1 cellular context compared by ENCODE assay signal in the genomic region with DNA sequence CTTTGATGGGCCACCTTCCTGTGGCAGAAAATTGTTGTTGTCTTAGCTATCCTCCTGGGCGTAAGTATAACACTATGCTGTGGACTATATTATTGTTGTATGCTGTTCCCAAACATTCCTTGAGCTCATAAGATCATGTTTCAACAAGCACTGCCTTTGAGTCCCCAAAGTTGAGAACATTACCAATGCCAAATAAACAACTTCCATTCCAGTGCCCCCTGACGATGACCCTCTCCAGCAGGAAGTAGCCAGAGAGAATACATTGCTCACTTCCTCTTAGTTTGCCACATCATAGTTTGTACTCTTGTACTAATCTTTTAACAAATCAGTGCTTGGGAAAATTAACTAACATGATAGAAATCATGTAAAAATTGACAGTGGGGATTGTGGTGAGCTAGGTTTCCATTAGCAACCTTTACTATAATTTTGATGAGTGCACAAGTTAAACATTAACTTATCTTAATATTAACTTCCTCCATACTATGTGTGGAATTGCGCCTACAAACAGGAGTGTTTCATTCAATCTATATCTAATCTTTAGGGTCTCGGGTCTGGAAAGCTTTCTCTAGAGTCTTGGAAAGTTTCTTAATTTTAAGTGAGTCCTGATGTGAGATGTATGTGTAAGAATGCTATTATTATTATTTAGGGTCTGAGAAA.
TF ChIP-seq lines count a peak whose summit lies in the region.

No MANE protein-coding gene starts in this region.

TF ChIP-seq in GM12878, 131 proteins besides CTCF, POLR2A, EP300 and RAD21 (continued from another document):
- TF ChIP-seq, protein P1, sequence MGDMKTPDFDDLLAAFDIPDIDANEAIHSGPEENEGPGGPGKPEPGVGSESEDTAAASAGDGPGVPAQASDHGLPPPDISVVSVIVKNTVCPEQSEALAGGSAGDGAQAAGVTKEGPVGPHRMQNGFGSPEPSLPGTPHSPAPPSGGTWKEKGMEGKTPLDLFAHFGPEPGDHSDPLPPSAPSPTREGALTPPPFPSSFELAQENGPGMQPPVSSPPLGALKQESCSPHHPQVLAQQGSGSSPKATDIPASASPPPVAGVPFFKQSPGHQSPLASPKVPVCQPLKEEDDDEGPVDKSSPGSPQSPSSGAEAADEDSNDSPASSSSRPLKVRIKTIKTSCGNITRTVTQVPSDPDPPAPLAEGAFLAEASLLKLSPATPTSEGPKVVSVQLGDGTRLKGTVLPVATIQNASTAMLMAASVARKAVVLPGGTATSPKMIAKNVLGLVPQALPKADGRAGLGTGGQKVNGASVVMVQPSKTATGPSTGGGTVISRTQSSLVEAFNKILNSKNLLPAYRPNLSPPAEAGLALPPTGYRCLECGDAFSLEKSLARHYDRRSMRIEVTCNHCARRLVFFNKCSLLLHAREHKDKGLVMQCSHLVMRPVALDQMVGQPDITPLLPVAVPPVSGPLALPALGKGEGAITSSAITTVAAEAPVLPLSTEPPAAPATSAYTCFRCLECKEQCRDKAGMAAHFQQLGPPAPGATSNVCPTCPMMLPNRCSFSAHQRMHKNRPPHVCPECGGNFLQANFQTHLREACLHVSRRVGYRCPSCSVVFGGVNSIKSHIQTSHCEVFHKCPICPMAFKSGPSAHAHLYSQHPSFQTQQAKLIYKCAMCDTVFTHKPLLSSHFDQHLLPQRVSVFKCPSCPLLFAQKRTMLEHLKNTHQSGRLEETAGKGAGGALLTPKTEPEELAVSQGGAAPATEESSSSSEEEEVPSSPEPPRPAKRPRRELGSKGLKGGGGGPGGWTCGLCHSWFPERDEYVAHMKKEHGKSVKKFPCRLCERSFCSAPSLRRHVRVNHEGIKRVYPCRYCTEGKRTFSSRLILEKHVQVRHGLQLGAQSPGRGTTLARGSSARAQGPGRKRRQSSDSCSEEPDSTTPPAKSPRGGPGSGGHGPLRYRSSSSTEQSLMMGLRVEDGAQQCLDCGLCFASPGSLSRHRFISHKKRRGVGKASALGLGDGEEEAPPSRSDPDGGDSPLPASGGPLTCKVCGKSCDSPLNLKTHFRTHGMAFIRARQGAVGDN (IDR thresholded peaks at IDR 0.05), result no peak
- no peak for TF ChIP-seq KDM1A (IDR thresholded peaks at IDR 0.05; ENCODE audit: borderline replicate concordance)
- TF ChIP-seq, protein P2, sequence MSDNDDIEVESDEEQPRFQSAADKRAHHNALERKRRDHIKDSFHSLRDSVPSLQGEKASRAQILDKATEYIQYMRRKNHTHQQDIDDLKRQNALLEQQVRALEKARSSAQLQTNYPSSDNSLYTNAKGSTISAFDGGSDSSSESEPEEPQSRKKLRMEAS (IDR thresholded peaks at IDR 0.05; ENCODE audit: low read depth, low read length), result no peak
